In genomic region chr6:151448623-151449022, GRCh38 we compare ENCODE assay signal across 27 cellular contexts. TPM values are rescaled to one million over a fixed set of nuclear protein-coding genes. Genes with fewer than 3 reads are reported as not detected.
DNase-seq lines count a peak whose midpoint lies in the region; ATAC-seq and TF ChIP-seq lines count a peak whose summit lies in the region.
"Had no signal": no experiment of that assay in that cellular context is flagged by ENCODE, and none has a peak within 500 bp of the region (broad histone marks: within the 10 kb centered on the region; RNA-seq: fewer than 3 reads in every experiment).

No MANE protein-coding gene starts in this region.

- H3K9me3 Mint-ChIP-seq in progenitor cell of endocrine pancreas (ENCODE audit: low read depth): no peaks in the 10 kb centered on the region
- H3K9me3 Mint-ChIP-seq: activated CD4-positive, alpha-beta memory T cell treated with anti-CD3 and anti-CD28 coated beads, Interleukin-2, amount 10 ng/mL, durations not matched to agents 7 days and 5 days; central memory CD8-positive, alpha-beta T cell; natural killer cell treated with Interleukin-12 subunit alpha and Interleukin-12 subunit beta and Interleukin-15 and Interleukin-18, amount 100 ng/mL, for 72 hours had no signal

- no peak overlapping the region for H3K4me3 Mint-ChIP-seq in progenitor cell of endocrine pancreas (ENCODE audit: low read depth)

- DNase-seq in NB4 (ENCODE audit: low read depth) (peak; percentile 16), epithelial cell of proximal tubule (ENCODE audit: low read depth) (no peak), progenitor cell of endocrine pancreas (ENCODE audit: low spot score, unreplicated experiment) (no peak), NCI-H345 (lab: John Stamatoyannopoulos, UW) (no peak), AML-193 (lab: John Stamatoyannopoulos, UW) (no peak)
- DNase-seq: activated CD4-positive, alpha-beta memory T cell treated with anti-CD3 and anti-CD28 coated beads, Interleukin-2, amount 10 ng/mL, durations not matched to agents 7 days and 5 days; activated CD4-positive, CD25-positive, alpha-beta regulatory T cell; activated naive CD4-positive, alpha-beta T cell; activated T-cell treated with anti-CD3 and anti-CD28 coated beads for 4 hours; amniotic stem cell; Calu3; left cardiac atrium; MV-4-11; NCI-H2029; NK-92 treated with Interleukin-12 subunit alpha and Interleukin-12 subunit beta, amount 100 ng/mL, for 24 hours; Peyer's patch; stimulated activated naive CD8-positive, alpha-beta T cell treated with anti-CD3 and anti-CD28 coated beads, Interleukin-15, Interleukin-2, amounts not matched to agents 100 U/mL and 50 U/mL, for 24 hours; T-helper 9 cell had no signal

- TF ChIP-seq POLR2A in NB4 (IDR thresholded peaks at IDR 0.05; ENCODE audit: extremely low read depth, insufficient read length): no peak

- no peaks in the 10 kb centered on the region for H3K27me3 Mint-ChIP-seq in progenitor cell of endocrine pancreas
- H3K27me3 Mint-ChIP-seq: activated CD4-positive, alpha-beta memory T cell treated with anti-CD3 and anti-CD28 coated beads, Interleukin-2, amount 10 ng/mL, durations not matched to agents 7 days and 5 days; central memory CD8-positive, alpha-beta T cell; natural killer cell treated with Interleukin-12 subunit alpha and Interleukin-12 subunit beta and Interleukin-15 and Interleukin-18, amount 100 ng/mL, for 72 hours had no signal

- peaks cover 14% of the 10 kb centered on the region for H3K4me1 Mint-ChIP-seq in progenitor cell of endocrine pancreas (ENCODE audit: low read depth)

- no peak overlapping the region for H3K4me3 ChIP-seq in NB4 (ENCODE audit: low read depth, low read length)
- no peak overlapping the region for H3K4me3 ChIP-seq in epithelial cell of proximal tubule (ENCODE audit: low read depth, low read length)
- H3K4me3 ChIP-seq: Peyer's patch, prostate gland, SK-N-MC, skin epidermis, thyroid gland had no signal

- ATAC-seq in GM18909 (IDR thresholded peaks at IDR 0.05; ENCODE audit: poor library complexity, unreplicated experiment): no peak
- ATAC-seq: left cardiac atrium; natural killer cell treated with Interleukin-12 subunit alpha and Interleukin-12 subunit beta and Interleukin-15 and Interleukin-18, amount 100 ng/mL, for 72 hours; stimulated activated naive CD8-positive, alpha-beta T cell treated with anti-CD3 and anti-CD28 coated beads, Interleukin-15, Interleukin-2, amounts not matched to agents 100 U/mL and 50 U/mL, for 24 hours had no signal

- H3K36me3 Mint-ChIP-seq in progenitor cell of endocrine pancreas (ENCODE audit: insufficient read depth): peaks cover 16% of the 10 kb centered on the region

- H3K27ac Mint-ChIP-seq in progenitor cell of endocrine pancreas: peak overlapping the region; percentile 4
- H3K27ac Mint-ChIP-seq: activated CD4-positive, alpha-beta memory T cell treated with anti-CD3 and anti-CD28 coated beads, Interleukin-2, amount 10 ng/mL, durations not matched to agents 7 days and 5 days; natural killer cell treated with Interleukin-12 subunit alpha and Interleukin-12 subunit beta and Interleukin-15 and Interleukin-18, amount 100 ng/mL, for 72 hours had no signal

- TF ChIP-seq CTCF in GM12873 (IDR thresholded peaks at IDR 0.05; ENCODE audit: insufficient read depth, low read depth, low read length, missing control alignments) (peak; percentile 31), NB4 (IDR thresholded peaks at IDR 0.05; ENCODE audit: low read depth, low read length) (no peak), epithelial cell of proximal tubule (conservative IDR thresholded peaks at IDR 0.05; ENCODE audit: low read depth, low read length) (peak; percentile 33), progenitor cell of endocrine pancreas (IDR thresholded peaks at IDR 0.05; ENCODE audit: unreplicated experiment) (no peak)

RNA-seq across cellular contexts. Expression of gene RMND1, which starts 3.3 kb away (rescaled TPM):
- 24.7 and 33.6 TPM in 2 replicates for total RNA-seq in epithelial cell of proximal tubule
- 38.5 and 40.2 TPM in 2 replicates for total RNA-seq in progenitor cell of endocrine pancreas

RNA-seq across cellular contexts. Expression of gene CCDC170, which starts 45.2 kb away (rescaled TPM):
- total RNA-seq in epithelial cell of proximal tubule (0.06 and 0.07 TPM in 2 replicates), progenitor cell of endocrine pancreas (0.22 TPM in 1 of 2 replicates, not detected in the other)
- total RNA-seq: activated CD4-positive, alpha-beta memory T cell treated with anti-CD3 and anti-CD28 coated beads, Interleukin-2, amount 10 ng/mL, durations not matched to agents 7 days and 5 days; natural killer cell treated with Interleukin-12 subunit alpha and Interleukin-12 subunit beta and Interleukin-15 and Interleukin-18, amount 100 ng/mL, for 72 hours; NCI-H460 had no signal

RNA-seq across cellular contexts. Expression of gene ZBTB2, which starts 57.3 kb away (rescaled TPM):
- total RNA-seq in epithelial cell of proximal tubule (8.9 and 18.6 TPM in 2 replicates), progenitor cell of endocrine pancreas (14.4 and 15.2 TPM in 2 replicates)

Comparison
In these comparisons a context has a peak if more than half of its experiments do, and no peak if none do; other contexts are left out.
1. CTCF ChIP-seq: peak in GM12873 (single experiment) and epithelial cell of proximal tubule (single experiment); none in NB4 (single experiment) and progenitor cell of endocrine pancreas (single experiment).